ENCODE assay signal across 29 cellular contexts in the genomic region with DNA sequence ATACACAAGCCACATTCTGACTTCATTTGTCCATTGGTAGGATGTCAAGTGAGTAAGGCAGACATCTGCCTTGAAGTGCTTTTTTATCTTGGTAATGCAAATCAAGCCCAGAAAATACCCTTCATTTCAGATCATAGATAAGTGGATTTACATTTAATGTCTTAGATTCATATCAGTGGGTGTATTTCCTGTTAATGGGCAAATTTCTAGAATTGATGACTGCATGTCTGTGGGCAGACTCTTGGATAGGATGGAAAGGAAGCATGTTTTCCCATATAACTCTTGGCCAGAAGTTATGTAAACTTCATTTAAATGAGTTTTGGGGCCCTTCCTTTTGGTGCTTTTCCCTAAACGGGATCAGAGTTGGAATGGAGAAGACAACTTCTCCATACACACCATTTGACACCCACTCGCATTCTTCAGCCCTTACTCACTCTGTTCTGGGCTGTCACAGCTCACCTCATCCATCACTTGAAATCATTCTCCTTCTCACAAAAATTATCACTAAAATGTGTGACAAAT.
A peak's percentile ranks its signal among the peaks of the same experiment; 100 is the strongest.
DNase-seq lines count a peak whose midpoint lies in the region; ATAC-seq, FAIRE-seq and TF ChIP-seq lines count a peak whose summit lies in the region.
"Had no signal": no experiment of that assay in that cellular context is flagged by ENCODE, and none has a peak within 500 bp of the region (broad histone marks: within the 10 kb centered on the region; RNA-seq: fewer than 3 reads in every experiment).

No MANE protein-coding gene starts in this region.

- no peak overlapping the region for H2AFZ ChIP-seq in Karpas-422 (ENCODE audit: low read length)
- H2AFZ ChIP-seq in K562 (ENCODE audit: low read depth, low read length), result no peak overlapping the region
- H2AFZ ChIP-seq in smooth muscle cell (ENCODE audit: low read depth), result no peak overlapping the region
- H2AFZ ChIP-seq: GM23338, neural progenitor cell had no signal

- H3F3A ChIP-seq in smooth muscle cell (ENCODE audit: low read depth), result peaks cover 31% of the 10 kb centered on the region

- FAIRE-seq in K562 (lab: Jason Lieb, UNC), result no peak
- FAIRE-seq: colon, D721Med, GM12878 had no signal

- no peaks in the 10 kb centered on the region for H3K9me3 ChIP-seq in Karpas-422 (ENCODE audit: low read length)
- H3K9me3 ChIP-seq in K562 (replicated peaks; ENCODE audit: control insufficient read depth, insufficient read depth, low read depth, low read length), result no peaks in the 10 kb centered on the region
- no peaks in the 10 kb centered on the region for H3K9me3 ChIP-seq in smooth muscle cell (replicated peaks; ENCODE audit: low read depth)
- H3K9me3 ChIP-seq in colonic mucosa, result no peaks in the 10 kb centered on the region
- H3K9me3 ChIP-seq: BLaER1, heart right ventricle, left ventricle myocardium inferior, psoas muscle had no signal

- WGBS in K562 (ENCODE audit: insufficient coverage, low coverage, missing lambda C conversion rate), result 13% methylated on average over 2 of the region's 2 CpGs
- 37% methylated on average over 2 of the region's 2 CpGs for WGBS in smooth muscle cell (ENCODE audit: low lambda C conversion rate)

- H3K79me2 ChIP-seq in Karpas-422 (ENCODE audit: low read length) (no peaks in the 10 kb centered on the region), K562 (ENCODE audit: control insufficient read depth, insufficient read depth, low read length) (no peaks in the 10 kb centered on the region), smooth muscle cell (ENCODE audit: low read depth) (no peaks in the 10 kb centered on the region)

- ATAC-seq in activated CD8-positive, alpha-beta T cell treated with anti-CD3 and anti-CD28 coated beads for 36 hours, result peak; percentile 45
- no peak for ATAC-seq in activated CD8-positive, alpha-beta T cell treated with anti-CD3 and anti-CD28 coated beads, Interleukin-2, amount 10 ng/mL, durations not matched to agents 7 days and 5 days
- no peak for ATAC-seq in K562
- ATAC-seq: activated naive CD4-positive, alpha-beta T cell treated with anti-CD3 and anti-CD28 coated beads, Interleukin-2, amount 50 U/mL, for 72 hours; GM12878; GM23338; heart right ventricle; psoas muscle had no signal

- H3K27ac Mint-ChIP-seq in activated CD8-positive, alpha-beta T cell treated with anti-CD3 and anti-CD28 coated beads for 36 hours, result no peak overlapping the region
- no peak overlapping the region for H3K27ac Mint-ChIP-seq in activated CD8-positive, alpha-beta T cell treated with anti-CD3 and anti-CD28 coated beads, Interleukin-2, amount 10 ng/mL, durations not matched to agents 7 days and 5 days
- no peak overlapping the region for H3K27ac Mint-ChIP-seq in activated naive CD8-positive, alpha-beta T cell treated with anti-CD3 and anti-CD28 coated beads for 36 hours
- H3K27ac Mint-ChIP-seq: activated naive CD4-positive, alpha-beta T cell treated with anti-CD3 and anti-CD28 coated beads, Interleukin-2, amount 50 U/mL, for 72 hours; brain; endodermal cell; GM23338; neural progenitor cell; stimulated activated naive CD8-positive, alpha-beta T cell treated with anti-CD3 and anti-CD28 coated beads, Interleukin-15, Interleukin-2, amounts not matched to agents 100 ng/mL and 50 ng/mL, for 24 hours had no signal

- POLR2A ChIA-PET in activated CD8-positive, alpha-beta T cell treated with anti-CD3 and anti-CD28 coated beads for 36 hours (lab: Charles Lee), result no interaction called here
- POLR2A ChIA-PET in activated CD8-positive, alpha-beta T cell treated with anti-CD3 and anti-CD28 coated beads, Interleukin-2, amount 10 ng/mL, durations not matched to agents 7 days and 5 days (lab: Charles Lee), result no interaction called here
- POLR2A ChIA-PET in K562 (lab: Yijun Ruan, JAX), result no interaction called here

- no peaks in the 10 kb centered on the region for H3K36me3 Mint-ChIP-seq in activated CD8-positive, alpha-beta T cell treated with anti-CD3 and anti-CD28 coated beads for 36 hours (ENCODE audit: low read depth)
- no peaks in the 10 kb centered on the region for H3K36me3 Mint-ChIP-seq in activated CD8-positive, alpha-beta T cell treated with anti-CD3 and anti-CD28 coated beads, Interleukin-2, amount 10 ng/mL, durations not matched to agents 7 days and 5 days (ENCODE audit: low read depth)
- no peaks in the 10 kb centered on the region for H3K36me3 Mint-ChIP-seq in activated naive CD8-positive, alpha-beta T cell treated with anti-CD3 and anti-CD28 coated beads for 36 hours
- H3K36me3 Mint-ChIP-seq: activated naive CD4-positive, alpha-beta T cell treated with anti-CD3 and anti-CD28 coated beads, Interleukin-2, amount 50 U/mL, for 72 hours; brain; neural progenitor cell had no signal

- in situ Hi-C loops in K562 (cut with MboI), result no loop called here

- H3K27me3 Mint-ChIP-seq in activated CD8-positive, alpha-beta T cell treated with anti-CD3 and anti-CD28 coated beads for 36 hours, result no peaks in the 10 kb centered on the region
- H3K27me3 Mint-ChIP-seq in activated CD8-positive, alpha-beta T cell treated with anti-CD3 and anti-CD28 coated beads, Interleukin-2, amount 10 ng/mL, durations not matched to agents 7 days and 5 days (ENCODE audit: low read depth), result peaks cover 4% of the 10 kb centered on the region
- peaks cover 2% of the 10 kb centered on the region for H3K27me3 Mint-ChIP-seq in activated naive CD8-positive, alpha-beta T cell treated with anti-CD3 and anti-CD28 coated beads for 36 hours

- TF ChIP-seq RAD21 in K562 (CRISPR knock-in tag; conservative IDR thresholded peaks at IDR 0.05 in 1 of 2, IDR thresholded peaks at IDR 0.05 in 1 of 2), result no peak

- H3K4me3 Mint-ChIP-seq in activated CD8-positive, alpha-beta T cell treated with anti-CD3 and anti-CD28 coated beads for 36 hours, result no peak overlapping the region
- no peak overlapping the region for H3K4me3 Mint-ChIP-seq in activated CD8-positive, alpha-beta T cell treated with anti-CD3 and anti-CD28 coated beads, Interleukin-2, amount 10 ng/mL, durations not matched to agents 7 days and 5 days
- H3K4me3 Mint-ChIP-seq in activated naive CD8-positive, alpha-beta T cell treated with anti-CD3 and anti-CD28 coated beads for 36 hours, result no peak overlapping the region
- H3K4me3 Mint-ChIP-seq: brain; endodermal cell; GM23338; neural progenitor cell; stimulated activated naive CD8-positive, alpha-beta T cell treated with anti-CD3 and anti-CD28 coated beads, Interleukin-15, Interleukin-2, amounts not matched to agents 100 ng/mL and 50 ng/mL, for 24 hours had no signal

- H3K9ac ChIP-seq in Karpas-422 (ENCODE audit: low read length) (no peak overlapping the region), K562 (ENCODE audit: insufficient read depth in 1 of 2, low read depth in 2 of 2, low read length in 2 of 2) (no peak overlapping the region), smooth muscle cell (ENCODE audit: low read depth) (no peak overlapping the region), colonic mucosa (ENCODE audit: low read depth in 2 of 2, low read length in 2 of 2) (no peak overlapping the region)
- H3K9ac ChIP-seq: BLaER1, neural progenitor cell had no signal

- no peaks in the 10 kb centered on the region for H3K9me1 ChIP-seq in K562 (ENCODE audit: control insufficient read depth, insufficient read depth, low read length)

- H3K4me2 ChIP-seq in Karpas-422 (ENCODE audit: low read depth, low read length, poor library complexity, severe bottlenecking) (no peak overlapping the region), K562 (ENCODE audit: insufficient read depth, low read length) (no peak overlapping the region), smooth muscle cell (peak overlapping the region; percentile 46)
- H3K4me2 ChIP-seq: BLaER1, GM23338, neural progenitor cell had no signal

- H4K20me1 ChIP-seq in Karpas-422 (ENCODE audit: insufficient read depth, low read depth, low read length) (no peaks in the 10 kb centered on the region), K562 (replicated peaks; ENCODE audit: control insufficient read depth, insufficient read depth, low read length) (no peaks in the 10 kb centered on the region), smooth muscle cell (ENCODE audit: low read depth) (no peaks in the 10 kb centered on the region)
- H4K20me1 ChIP-seq: BLaER1 had no signal

- no peak overlapping the region for H3K27ac ChIP-seq in Karpas-422 (ENCODE audit: low read length)
- H3K27ac ChIP-seq in K562 (ENCODE audit: extremely low read depth, low read depth, low read length), result no peak overlapping the region
- H3K27ac ChIP-seq in smooth muscle cell (ENCODE audit: low read depth), result peak overlapping the region; percentile 84
- no peak overlapping the region for H3K27ac ChIP-seq in colonic mucosa
- H3K27ac ChIP-seq: BLaER1, left ventricle myocardium inferior, neural progenitor cell, psoas muscle, skin epidermis had no signal

- H3K4me1 ChIP-seq in Karpas-422 (ENCODE audit: low read length) (no peaks in the 10 kb centered on the region), K562 (replicated peaks in 1 of 2; ENCODE audit: control insufficient read depth in 2 of 2, insufficient read depth in 2 of 2, low read length in 2 of 2) (no peaks in the 10 kb centered on the region), smooth muscle cell (ENCODE audit: low read depth) (no peaks in the 10 kb centered on the region), colonic mucosa (no peaks in the 10 kb centered on the region)
- H3K4me1 ChIP-seq: neural progenitor cell, psoas muscle had no signal

- H3K27me3 ChIP-seq in Karpas-422 (ENCODE audit: low read length), result no peaks in the 10 kb centered on the region
- no peaks in the 10 kb centered on the region; a peak in 1 of 5 replicates for H3K27me3 ChIP-seq in K562 (ENCODE audit: control insufficient read depth in 2 of 2, insufficient read depth in 2 of 2, low read length in 2 of 2)
- H3K27me3 ChIP-seq in smooth muscle cell (ENCODE audit: low read depth), result no peaks in the 10 kb centered on the region
- no peaks in the 10 kb centered on the region for H3K27me3 ChIP-seq in colonic mucosa
- H3K27me3 ChIP-seq: BLaER1, neural progenitor cell had no signal

- no peaks in the 10 kb centered on the region for H3K9me3 Mint-ChIP-seq in activated CD8-positive, alpha-beta T cell treated with anti-CD3 and anti-CD28 coated beads for 36 hours
- H3K9me3 Mint-ChIP-seq in activated CD8-positive, alpha-beta T cell treated with anti-CD3 and anti-CD28 coated beads, Interleukin-2, amount 10 ng/mL, durations not matched to agents 7 days and 5 days (ENCODE audit: insufficient read depth), result no peaks in the 10 kb centered on the region
- no peaks in the 10 kb centered on the region for H3K9me3 Mint-ChIP-seq in activated naive CD8-positive, alpha-beta T cell treated with anti-CD3 and anti-CD28 coated beads for 36 hours
- H3K9me3 Mint-ChIP-seq: activated naive CD4-positive, alpha-beta T cell treated with anti-CD3 and anti-CD28 coated beads, Interleukin-2, amount 50 U/mL, for 72 hours; brain; endodermal cell; GM23338; neural progenitor cell; stimulated activated naive CD8-positive, alpha-beta T cell treated with anti-CD3 and anti-CD28 coated beads, Interleukin-15, Interleukin-2, amounts not matched to agents 100 ng/mL and 50 ng/mL, for 24 hours had no signal

- no peak for TF ChIP-seq POLR2A in K562 (conservative IDR thresholded peaks at IDR 0.05)

- no peaks in the 10 kb centered on the region for H3K9me2 ChIP-seq in Karpas-422 (replicated peaks; ENCODE audit: insufficient read depth, low read length)

- intact Hi-C loops in activated CD8-positive, alpha-beta T cell treated with anti-CD3 and anti-CD28 coated beads for 36 hours (cut with micrococcal nuclease), result no loop called here
- intact Hi-C loops in K562 (cut with micrococcal nuclease), result no loop called here
- intact Hi-C loops in colonic mucosa (cut with DNase I), result no loop called here

- TF ChIP-seq CTCF in activated CD8-positive, alpha-beta T cell treated with anti-CD3 and anti-CD28 coated beads for 36 hours (IDR thresholded peaks at IDR 0.05), result no peak
- TF ChIP-seq CTCF in K562 (IDR thresholded peaks at IDR 0.05 in 2 of 3, conservative IDR thresholded peaks at IDR 0.05 in 1 of 3; ENCODE audit: insufficient read depth in 2 of 3, low read depth in 1 of 3, low read length in 3 of 3) (no peak), smooth muscle cell (IDR thresholded peaks at IDR 0.05; ENCODE audit: borderline replicate concordance, insufficient read depth, poor library complexity, severe bottlenecking) (no peak), colonic mucosa (IDR thresholded peaks at IDR 0.05) (no peak)

- TF ChIP-seq EP300 in K562 (IDR thresholded peaks at IDR 0.05; ENCODE audit: low read length), result no peak

- peak; percentile 14 for DNase-seq in activated CD8-positive, alpha-beta T cell treated with anti-CD3 and anti-CD28 coated beads for 36 hours
- no peak for DNase-seq in activated CD8-positive, alpha-beta T cell treated with anti-CD3 and anti-CD28 coated beads, Interleukin-2, amount 10 ng/mL, durations not matched to agents 7 days and 5 days
- DNase-seq in Karpas-422, result peak; percentile 29
- DNase-seq in K562 (ENCODE audit: extremely low read depth in 1 of 4, low spot score in 3 of 4), result no peak
- DNase-seq in smooth muscle cell (lab: John Stamatoyannopoulos, UW; ENCODE audit: unreplicated experiment), result no peak
- no peak for DNase-seq in activated naive CD8-positive, alpha-beta T cell treated with anti-CD3 and anti-CD28 coated beads for 36 hours
- no peak for DNase-seq in colonic mucosa
- no peak for DNase-seq in stimulated activated CD4-positive, alpha-beta T cell treated with anti-CD3 and anti-CD28 coated beads, Interleukin-12 subunit alpha, Interleukin-12 subunit beta, amount 100 ng/mL, for 4 hours
- DNase-seq: 8988T; activated CD4-positive, CD25-positive, alpha-beta regulatory T cell; endodermal cell; heart right ventricle; left ventricle myocardium inferior; NCI-H1105 treated with DMSO at 0.1 percent for 48 hours; NCI-H2107; NCI-H524; psoas muscle; stimulated activated CD4-positive, alpha-beta T cell treated with anti-CD3 and anti-CD28 coated beads, Interleukin-2, amount 100 ng/mL, for 48 hours; trophoblast cell had no signal

- no TSS peak for BruUV-seq in K562 (replicated peaks; lab: Mats Ljungman, UMichigan)

- no peak overlapping the region for H3K4me3 ChIP-seq in Karpas-422 (ENCODE audit: low read length)
- no peak overlapping the region for H3K4me3 ChIP-seq in K562
- no peak overlapping the region for H3K4me3 ChIP-seq in smooth muscle cell
- H3K4me3 ChIP-seq in colonic mucosa, result no peak overlapping the region
- H3K4me3 ChIP-seq: BLaER1, GM12878, GM23338, heart right ventricle, left ventricle myocardium inferior, neural progenitor cell, psoas muscle, skin epidermis had no signal

- no peaks in the 10 kb centered on the region for H3K36me3 ChIP-seq in Karpas-422 (ENCODE audit: insufficient read depth, low read length)
- H3K36me3 ChIP-seq in K562 (ENCODE audit: control insufficient read depth, insufficient read depth, low read length), result no peaks in the 10 kb centered on the region
- H3K36me3 ChIP-seq in smooth muscle cell (ENCODE audit: low read depth), result no peaks in the 10 kb centered on the region
- H3K36me3 ChIP-seq in colonic mucosa, result no peaks in the 10 kb centered on the region
- H3K36me3 ChIP-seq: neural progenitor cell had no signal

- CTCF ChIA-PET in activated CD8-positive, alpha-beta T cell treated with anti-CD3 and anti-CD28 coated beads for 36 hours (lab: Charles Lee), result interaction anchor here (1.1 kb wide), 1 partner anchor 296 kb away, joined by 3 read pairs; no protein-coding TSS in a partner anchor
- CTCF ChIA-PET in activated CD8-positive, alpha-beta T cell treated with anti-CD3 and anti-CD28 coated beads, Interleukin-2, amount 10 ng/mL, durations not matched to agents 7 days and 5 days (lab: Charles Lee), result interaction anchor here (1.0 kb wide), 1 partner anchor 26 kb away, joined by 4 read pairs; no protein-coding TSS in a partner anchor
- CTCF ChIA-PET in K562 (lab: Yijun Ruan, JAX; ENCODE audit: low intra/inter-chr PET ratio), result no interaction called here

- H3K4me1 Mint-ChIP-seq in activated CD8-positive, alpha-beta T cell treated with anti-CD3 and anti-CD28 coated beads for 36 hours (ENCODE audit: low read depth), result peaks cover 6% of the 10 kb centered on the region
- peaks cover 6% of the 10 kb centered on the region for H3K4me1 Mint-ChIP-seq in activated CD8-positive, alpha-beta T cell treated with anti-CD3 and anti-CD28 coated beads, Interleukin-2, amount 10 ng/mL, durations not matched to agents 7 days and 5 days (ENCODE audit: low read depth)
- H3K4me1 Mint-ChIP-seq in activated naive CD8-positive, alpha-beta T cell treated with anti-CD3 and anti-CD28 coated beads for 36 hours, result no peaks in the 10 kb centered on the region
- H3K4me1 Mint-ChIP-seq: neural progenitor cell had no signal

Comparison
In these comparisons a context has a peak if more than half of its experiments do, and no peak if none do; other contexts are left out.
1. DNase-seq: peak in activated CD8-positive, alpha-beta T cell treated with anti-CD3 and anti-CD28 coated beads for 36 hours (single experiment) and Karpas-422 (single experiment); none in activated CD8-positive, alpha-beta T cell treated with anti-CD3 and anti-CD28 coated beads, Interleukin-2, amount 10 ng/mL, durations not matched to agents 7 days and 5 days (single experiment), K562 (0 of 4), smooth muscle cell (single experiment), activated naive CD8-positive, alpha-beta T cell treated with anti-CD3 and anti-CD28 coated beads for 36 hours (single experiment), colonic mucosa (single experiment) and stimulated activated CD4-positive, alpha-beta T cell treated with anti-CD3 and anti-CD28 coated beads, Interleukin-12 subunit alpha, Interleukin-12 subunit beta, amount 100 ng/mL, for 4 hours (single experiment).